Comparison of ENCODE assay signal across 1 cellular context in the genomic region with DNA sequence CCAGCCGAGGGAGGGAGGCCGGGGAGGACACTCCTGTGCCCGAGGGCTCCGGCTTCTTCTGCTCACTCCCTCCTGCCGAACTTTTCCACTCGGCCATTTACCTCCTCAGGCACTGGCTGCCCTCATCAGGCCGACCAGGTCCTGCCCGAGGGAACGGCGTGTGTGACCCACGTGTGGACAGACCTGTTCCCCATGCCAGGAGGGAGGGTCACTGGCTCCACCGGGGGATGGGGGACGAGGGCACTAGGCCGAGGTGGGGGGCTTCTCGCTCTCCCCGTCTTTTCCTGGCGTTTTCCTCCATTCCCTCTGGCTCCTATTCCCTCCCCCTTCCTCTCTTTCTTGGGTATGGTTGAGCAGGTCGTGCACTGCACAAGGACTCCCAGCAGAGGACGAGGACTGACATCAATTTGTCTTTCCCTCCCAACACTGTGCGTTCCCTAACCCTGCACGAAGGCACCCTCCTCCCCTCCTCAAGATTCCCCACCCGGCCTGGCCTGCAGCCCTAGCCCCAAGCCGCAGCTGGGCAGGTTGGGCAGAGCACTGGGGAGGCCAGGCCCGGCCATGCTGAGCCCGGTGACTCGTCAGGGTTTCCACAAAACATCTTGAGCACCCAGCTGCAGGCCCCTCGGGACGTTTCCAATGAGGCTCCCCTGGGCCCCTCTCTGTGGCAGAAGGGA.
A peak's percentile ranks its signal among the peaks of the same experiment; 100 is the strongest.
TF ChIP-seq lines count a peak whose summit lies in the region.

No MANE protein-coding gene starts in this region.

TF ChIP-seq in H1, 55 proteins besides CTCF, POLR2A, EP300 and RAD21:
- TF ChIP-seq CBX8 (IDR thresholded peaks at IDR 0.05; ENCODE audit: borderline replicate concordance, low read depth, low read length) (no peak), BRCA1 (IDR thresholded peaks at IDR 0.05; ENCODE audit: low read depth, low read length) (no peak), TBP (IDR thresholded peaks at IDR 0.05; ENCODE audit: low read depth, low read length) (no peak), ZNF274 (IDR thresholded peaks at IDR 0.05; ENCODE audit: borderline replicate concordance, extremely low read depth, low read length) (no peak), RBBP5 (IDR thresholded peaks at IDR 0.05; ENCODE audit: borderline replicate concordance, low read depth, low read length) (0 out of 2 replicates have a peak, but pooled peaks have one; percentile 18), KDM5A (IDR thresholded peaks at IDR 0.05; ENCODE audit: low read length) (no peak), ASH2L (IDR thresholded peaks at IDR 0.05; ENCODE audit: low read length) (no peak), YY1 (IDR thresholded peaks at IDR 0.05; ENCODE audit: low read depth, low read length) (no peak), CHD2 (IDR thresholded peaks at IDR 0.05; ENCODE audit: low read length) (no peak), SAP30 (IDR thresholded peaks at IDR 0.05; ENCODE audit: insufficient read depth, insufficient replicate concordance, low read length) (no peak), CHD1 (IDR thresholded peaks at IDR 0.05; ENCODE audit: low read depth, low read length) (no peak), KDM1A (IDR thresholded peaks at IDR 0.05; ENCODE audit: borderline replicate concordance, low read length) (peak; percentile 49; the same call in 1 of the 2 replicates)
- TF ChIP-seq, protein P1, sequence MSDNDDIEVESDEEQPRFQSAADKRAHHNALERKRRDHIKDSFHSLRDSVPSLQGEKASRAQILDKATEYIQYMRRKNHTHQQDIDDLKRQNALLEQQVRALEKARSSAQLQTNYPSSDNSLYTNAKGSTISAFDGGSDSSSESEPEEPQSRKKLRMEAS (IDR thresholded peaks at IDR 0.05), result peak; percentile 47; the same call in 1 of the 2 replicates
